In genomic region chr6:122472022-122472340, GRCh38 we compare ENCODE assay signal across 8 cellular contexts.
DNase-seq lines count a peak whose midpoint lies in the region; ATAC-seq and TF ChIP-seq lines count a peak whose summit lies in the region.

No MANE protein-coding gene starts in this region.

- no peaks in the 10 kb centered on the region for H3F3A ChIP-seq in OCI-LY1 (ENCODE audit: insufficient read depth, low read length)

- H3K4me3 ChIP-seq in OCI-LY1 (ENCODE audit: low read depth, low read length, poor library complexity, severe bottlenecking) (peak overlapping the region; percentile 91), epithelial cell of esophagus (ENCODE audit: low read length) (peak overlapping the region; percentile 91), neuron (ENCODE audit: low read length) (peak overlapping the region; percentile 52)

- TF ChIP-seq CTCF in OCI-LY1 (IDR thresholded peaks at IDR 0.05; ENCODE audit: low read length) (no peak), epithelial cell of esophagus (IDR thresholded peaks at IDR 0.05; ENCODE audit: insufficient read depth, low read depth, low read length, missing control alignments) (no peak), GM20000 (IDR thresholded peaks at IDR 0.05; ENCODE audit: extremely low read depth, missing control alignments) (no peak)

- H3K9me3 ChIP-seq in OCI-LY1 (ENCODE audit: low read length) (no peaks in the 10 kb centered on the region), neuron (ENCODE audit: low read length) (no peaks in the 10 kb centered on the region)

- H3K27ac ChIP-seq in OCI-LY1 (ENCODE audit: low read depth, low read length, poor library complexity, severe bottlenecking): no peak overlapping the region

- H3K9me2 ChIP-seq in OCI-LY1 (ENCODE audit: low read depth, low read length): no peaks in the 10 kb centered on the region

- H3K36me3 ChIP-seq in OCI-LY1 (ENCODE audit: insufficient read depth, low read length): peaks cover 1% of the 10 kb centered on the region
- H3K36me3 ChIP-seq in neuron (ENCODE audit: insufficient read depth, low read length): no peaks in the 10 kb centered on the region

- H2AFZ ChIP-seq in OCI-LY1 (ENCODE audit: low read length) (peak overlapping the region; percentile 0; the same call in 1 of the 2 replicates), neuron (ENCODE audit: low read depth, low read length) (peak overlapping the region; percentile 11)

- DNase-seq in epithelial cell of esophagus (ENCODE audit: low read depth): no peak
- DNase-seq in GM20000 (ENCODE audit: low spot score): no peak
- no peak for DNase-seq in erythroblast (lab: John Stamatoyannopoulos, UW)
- no peak for DNase-seq in iPS-NIHi11 (ENCODE audit: low spot score)

- peak overlapping the region; percentile 63 for H3K9ac ChIP-seq in OCI-LY1 (ENCODE audit: low read length)

- peaks cover 19% of the 10 kb centered on the region for H3K4me1 ChIP-seq in OCI-LY1 (ENCODE audit: insufficient read depth, low read length, severe bottlenecking)
- H3K4me1 ChIP-seq in neuron (ENCODE audit: insufficient read depth, low read length): peaks cover 7% of the 10 kb centered on the region

- peaks cover 46% of the 10 kb centered on the region for H3K79me2 ChIP-seq in OCI-LY1 (ENCODE audit: insufficient read depth, low read length)

- no peaks in the 10 kb centered on the region for H4K20me1 ChIP-seq in OCI-LY1 (ENCODE audit: insufficient read depth, low read length)

- ATAC-seq in GM18858 (IDR thresholded peaks at IDR 0.05; ENCODE audit: unreplicated experiment) (peak; percentile 33), HG02623 (IDR thresholded peaks at IDR 0.05; ENCODE audit: unreplicated experiment) (peak; percentile 47)

- no peaks in the 10 kb centered on the region for H3K27me3 ChIP-seq in OCI-LY1 (ENCODE audit: insufficient read depth, low read length)
- no peaks in the 10 kb centered on the region for H3K27me3 ChIP-seq in neuron (ENCODE audit: insufficient read depth, low read length)

- TF ChIP-seq POLR2A in erythroblast (IDR thresholded peaks at IDR 0.05; ENCODE audit: low read length): no peak

- peak overlapping the region; percentile 72 for H3K4me2 ChIP-seq in OCI-LY1 (ENCODE audit: low read length)
